20 cellular contexts compared by ENCODE assay signal in genomic region chr4:110278127-110278526, GRCh38.
"Had no signal": no experiment of that assay in that cellular context is flagged by ENCODE, and none has a peak within 500 bp of the region (broad histone marks: within the 10 kb centered on the region; RNA-seq: fewer than 3 reads in every experiment).

No MANE protein-coding gene starts in this region.

- H2AFZ ChIP-seq: neural progenitor cell had no signal

- H3K9ac ChIP-seq: neural progenitor cell had no signal

- H3K4me1 ChIP-seq: gastrocnemius medialis, neural progenitor cell, prostate gland, right atrium auricular region, spleen, testis, tibial artery had no signal

- H3K36me3 ChIP-seq: gastrocnemius medialis, neural progenitor cell, prostate gland, right atrium auricular region, spleen, tibial artery had no signal

- H3K27me3 ChIP-seq: gastrocnemius medialis, neural progenitor cell, right atrium auricular region, spleen, testis, tibial artery had no signal

- H3K27ac ChIP-seq: gastrocnemius medialis, neural progenitor cell, prostate gland, right atrium auricular region, spleen, testis, tibial artery had no signal

- H3K9me3 ChIP-seq: gastrocnemius medialis, prostate gland, right atrium auricular region, spleen, testis, tibial artery had no signal

- H3K4me2 ChIP-seq: neural progenitor cell had no signal

- DNase-seq: cortex of kidney; effector memory CD8-positive, alpha-beta T cell; gastrocnemius medialis; head of caudate nucleus; naive thymus-derived CD4-positive, alpha-beta T cell; spleen; stimulated activated CD4-positive, alpha-beta T cell treated with anti-CD3 and anti-CD28 coated beads, Interleukin-4, amount 100 ng/mL, for 4 hours; stimulated activated naive CD8-positive, alpha-beta T cell treated with anti-CD3 and anti-CD28 coated beads, Interleukin-15, Interleukin-2, amounts not matched to agents 100 U/mL and 50 U/mL, for 24 hours; substantia nigra; testis; tibial artery had no signal

- H3K4me3 ChIP-seq: gastrocnemius medialis, lung, neural progenitor cell, prostate gland, right atrium auricular region, spleen, testis, tibial artery had no signal

- ATAC-seq: effector memory CD8-positive, alpha-beta T cell; gastrocnemius medialis; left lobe of liver; naive thymus-derived CD4-positive, alpha-beta T cell; sciatic nerve; stimulated activated memory B cell treated with anti-CD40 and anti-IgM and Interleukin-4, amounts not matched to agents 10 μg/mL and 1 μg/mL and 100 μg/mL, for 72 hours; stimulated activated naive CD8-positive, alpha-beta T cell treated with anti-CD3 and anti-CD28 coated beads, Interleukin-15, Interleukin-2, amounts not matched to agents 100 U/mL and 50 U/mL, for 24 hours had no signal

- FAIRE-seq: endometrium, keratinocyte had no signal
